ENCODE assay signal across 1 cellular context in genomic region chr2:24077879-24078278, GRCh38.
TF ChIP-seq lines count a peak whose summit lies in the region.

No MANE protein-coding gene starts in this region.

TF ChIP-seq in K562, 482 proteins besides CTCF, POLR2A, EP300 and RAD21:
- TF ChIP-seq MCM2 (IDR thresholded peaks at IDR 0.05; ENCODE audit: low read depth) (no peak), NKRF (IDR thresholded peaks at IDR 0.05; ENCODE audit: borderline replicate concordance) (no peak), DEAF1 (CRISPR knock-in tag; IDR thresholded peaks at IDR 0.05) (no peak), ZNF444 (CRISPR knock-in tag; IDR thresholded peaks at IDR 0.05) (no peak), DPF2 (IDR thresholded peaks at IDR 0.05) (no peak), POLR2AphosphoS5 (IDR thresholded peaks at IDR 0.05; ENCODE audit: control insufficient read depth, insufficient read depth, low read depth, low read length) (no peak), HMGN3 (IDR thresholded peaks at IDR 0.05; ENCODE audit: borderline replicate concordance, extremely low read depth, insufficient read length, low read depth, low read length) (no peak), ZKSCAN1 (IDR thresholded peaks at IDR 0.05; ENCODE audit: low read depth, low read length) (no peak), CHD7 (IDR thresholded peaks at IDR 0.05; ENCODE audit: low read depth, low read length) (no peak), ZSCAN29 (IDR thresholded peaks at IDR 0.05) (no peak), MYC (IDR thresholded peaks at IDR 0.05; ENCODE audit: low read depth, low read length) (no peak), MYC (CRISPR knock-in tag; IDR thresholded peaks at IDR 0.05; ENCODE audit: borderline replicate concordance, low read depth) (no peak), ZNF512 (tag; IDR thresholded peaks at IDR 0.05) (no peak), STAT5A (IDR thresholded peaks at IDR 0.05; ENCODE audit: borderline replicate concordance, low read length) (no peak)
